Comparison of ENCODE assay signal across 1 cellular context in genomic region chr6:125779924-125780539, GRCh38.
A peak's percentile ranks its signal among the peaks of the same experiment; 100 is the strongest.
TF ChIP-seq lines count a peak whose summit lies in the region.

No MANE protein-coding gene starts in this region.

TF ChIP-seq in K562, 482 proteins besides CTCF, POLR2A, EP300 and RAD21 (continued from another document and continues in another):
- no peak for TF ChIP-seq RERE (CRISPR knock-in tag; IDR thresholded peaks at IDR 0.05; ENCODE audit: borderline replicate concordance)
- TF ChIP-seq ZNF280B (CRISPR knock-in tag; IDR thresholded peaks at IDR 0.05): no peak
- no peak for TF ChIP-seq USF2 (CRISPR knock-in tag; IDR thresholded peaks at IDR 0.05)
- TF ChIP-seq ZNF699 (CRISPR knock-in tag; IDR thresholded peaks at IDR 0.05; ENCODE audit: insufficient replicate concordance): no peak
- no peak for TF ChIP-seq CHD1 (IDR thresholded peaks at IDR 0.05; ENCODE audit: low read length)
- TF ChIP-seq ZBED1 (IDR thresholded peaks at IDR 0.05): no peak
- TF ChIP-seq SIN3B (IDR thresholded peaks at IDR 0.05; ENCODE audit: low read depth): no peak
- TF ChIP-seq MTA2 (IDR thresholded peaks at IDR 0.05; ENCODE audit: low read depth): 0 out of 2 replicates have a peak, but pooled peaks have one; percentile 9
- TF ChIP-seq MAFF (IDR thresholded peaks at IDR 0.05; ENCODE audit: low read length): no peak
- TF ChIP-seq CHAMP1 (IDR thresholded peaks at IDR 0.05): peak; percentile 82
- no peak for TF ChIP-seq ZNF518B (CRISPR knock-in tag; IDR thresholded peaks at IDR 0.05)
- no peak for TF ChIP-seq ZNF75A (CRISPR knock-in tag; IDR thresholded peaks at IDR 0.05)
- peak; percentile 66; the same call in 1 of the 2 replicates for TF ChIP-seq ARID3A (IDR thresholded peaks at IDR 0.05; ENCODE audit: borderline replicate concordance, low read depth, low read length)
- TF ChIP-seq CHCHD3 (CRISPR knock-in tag; IDR thresholded peaks at IDR 0.05): no peak
- no peak for TF ChIP-seq XRCC4 (IDR thresholded peaks at IDR 0.05; ENCODE audit: extremely low read depth, insufficient read depth, insufficient read length)
- no peak for TF ChIP-seq ATF1 (CRISPR knock-in tag; IDR thresholded peaks at IDR 0.05)
- no peak for TF ChIP-seq ATF1 (tag; IDR thresholded peaks at IDR 0.05)
- no peak; the same call in 1 of the 2 replicates for TF ChIP-seq TARDBP (IDR thresholded peaks at IDR 0.05)
- TF ChIP-seq RNF2 (IDR thresholded peaks at IDR 0.05): no peak; the same call in 1 of the 2 replicates
- TF ChIP-seq GTF2E2 (tag; IDR thresholded peaks at IDR 0.05): no peak
- no peak for TF ChIP-seq ZFP30 (CRISPR knock-in tag; IDR thresholded peaks at IDR 0.05; ENCODE audit: borderline replicate concordance)
- no peak for TF ChIP-seq KDM4B (IDR thresholded peaks at IDR 0.05; ENCODE audit: borderline replicate concordance in 2 of 2, low read depth in 1 of 2)
- no peak for TF ChIP-seq PURB (CRISPR knock-in tag; IDR thresholded peaks at IDR 0.05; ENCODE audit: low read depth)
- TF ChIP-seq SMAD4 (CRISPR knock-in tag; conservative IDR thresholded peaks at IDR 0.05): no peak
- no peak for TF ChIP-seq GABPB1 (CRISPR knock-in tag; IDR thresholded peaks at IDR 0.05)
- no peak for TF ChIP-seq ZC3H11A (IDR thresholded peaks at IDR 0.05; ENCODE audit: low read depth, low read length)
- no peak for TF ChIP-seq IRF2 (CRISPR knock-in tag; IDR thresholded peaks at IDR 0.05)
- no peak for TF ChIP-seq SETDB1 (IDR thresholded peaks at IDR 0.05; ENCODE audit: low read length)
- TF ChIP-seq DACH1 (IDR thresholded peaks at IDR 0.05; ENCODE audit: partially characterized antibody): no peak
- TF ChIP-seq NR1H2 (CRISPR knock-in tag; IDR thresholded peaks at IDR 0.05): no peak
- TF ChIP-seq ZNF431 (CRISPR knock-in tag; IDR thresholded peaks at IDR 0.05): peak; percentile 9; the same call in 1 of the 2 replicates
- peak; percentile 72 for TF ChIP-seq CEBPG (CRISPR knock-in tag; IDR thresholded peaks at IDR 0.05)
- TF ChIP-seq CEBPG (tag; conservative IDR thresholded peaks at IDR 0.05 in 1 of 2, IDR thresholded peaks at IDR 0.05 in 1 of 2): peak in 1 of 2 experiments; percentile 99; a peak in 2 of 4 replicates
- peak; percentile 91 for TF ChIP-seq ZBTB40 (IDR thresholded peaks at IDR 0.05)
- TF ChIP-seq ZBTB40 (CRISPR knock-in tag; IDR thresholded peaks at IDR 0.05): no peak
- peak in 1 of 2 experiments; percentile 67; a peak in 1 of 4 replicates for TF ChIP-seq HDAC1 (IDR thresholded peaks at IDR 0.05)
